ENCODE assay signal across 28 cellular contexts in the genomic region with DNA sequence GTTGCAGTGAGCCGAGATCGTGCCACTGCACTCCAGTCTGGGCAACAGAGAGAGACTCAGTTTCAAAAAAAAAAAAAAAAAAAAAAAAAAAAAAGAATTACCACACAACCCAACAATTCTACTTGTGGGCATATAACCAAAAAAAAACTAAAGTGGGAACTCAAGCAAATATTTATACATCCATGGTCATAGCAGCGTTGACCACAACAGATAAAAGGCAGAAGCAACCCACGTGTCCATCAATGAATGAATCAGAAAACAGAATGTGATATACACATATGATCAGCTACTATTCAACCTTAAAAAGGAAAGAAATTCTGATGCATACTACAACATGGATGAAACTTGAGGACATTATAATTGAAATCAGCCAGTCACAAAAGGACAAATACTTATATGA.
"Had no signal": no experiment of that assay in that cellular context is flagged by ENCODE, and none has a peak within 500 bp of the region (broad histone marks: within the 10 kb centered on the region; RNA-seq: fewer than 3 reads in every experiment).

No MANE protein-coding gene starts in this region.

- H3K36me3 ChIP-seq: gastrocnemius medialis had no signal

- ATAC-seq: activated CD4-positive, alpha-beta T cell treated with anti-CD3 and anti-CD28 coated beads for 36 hours; activated naive CD4-positive, alpha-beta T cell treated with anti-CD3 and anti-CD28 coated beads, Interleukin-2, amount 50 U/mL, for 72 hours; activated T-cell treated with anti-CD3 and anti-CD28 coated beads, Interleukin-2, amount 50 U/mL, for 72 hours; body of pancreas; esophagus mucosa; foreskin keratinocyte; gastrocnemius medialis had no signal

- H3K4me3 Mint-ChIP-seq: activated CD4-positive, alpha-beta memory T cell treated with anti-CD3 and anti-CD28 coated beads, Interleukin-2, amount 10 ng/mL, durations not matched to agents 7 days and 5 days; activated CD4-positive, alpha-beta T cell treated with anti-CD3 and anti-CD28 coated beads for 36 hours; activated CD4-positive, alpha-beta T cell treated with anti-CD3 and anti-CD28 coated beads, Interleukin-2, amount 10 ng/mL, durations not matched to agents 7 days and 5 days; activated naive CD4-positive, alpha-beta T cell treated with anti-CD3 and anti-CD28 coated beads, Interleukin-2, amount 10 ng/mL, durations not matched to agents 7 days and 5 days; activated T-cell treated with anti-CD3 and anti-CD28 coated beads, Interleukin-2, amount 50 U/mL, for 24 hours; activated T-cell treated with anti-CD3 and anti-CD28 coated beads, Interleukin-2, amount 50 U/mL, for 72 hours; dendritic cell treated with granulocyte-macrophage colony-stimulating factor and Interleukin-4, amounts not matched to agents 40 ng/mL and 50 ng/mL, for 4 days; endodermal cell had no signal

- H3K9me3 Mint-ChIP-seq: activated CD4-positive, alpha-beta memory T cell treated with anti-CD3 and anti-CD28 coated beads, Interleukin-2, amount 10 ng/mL, durations not matched to agents 7 days and 5 days; activated CD4-positive, alpha-beta T cell treated with anti-CD3 and anti-CD28 coated beads, Interleukin-2, amount 10 ng/mL, durations not matched to agents 7 days and 5 days; activated naive CD4-positive, alpha-beta T cell treated with anti-CD3 and anti-CD28 coated beads, Interleukin-2, amount 10 ng/mL, durations not matched to agents 7 days and 5 days; activated naive CD4-positive, alpha-beta T cell treated with anti-CD3 and anti-CD28 coated beads, Interleukin-2, amount 50 U/mL, for 72 hours; activated T-cell treated with anti-CD3 and anti-CD28 coated beads, Interleukin-2, amount 50 U/mL, for 24 hours; activated T-cell treated with anti-CD3 and anti-CD28 coated beads, Interleukin-2, amount 50 U/mL, for 72 hours; dendritic cell treated with granulocyte-macrophage colony-stimulating factor and Interleukin-4, amounts not matched to agents 40 ng/mL and 50 ng/mL, for 4 days; endodermal cell had no signal

- H3K4me3 ChIP-seq: body of pancreas, coronary artery, dorsolateral prefrontal cortex, gastrocnemius medialis had no signal

- H3K27me3 ChIP-seq: body of pancreas, dorsolateral prefrontal cortex, gastrocnemius medialis had no signal

- H3K9me3 ChIP-seq: body of pancreas, gastrocnemius medialis had no signal

- H3K4me1 Mint-ChIP-seq: activated CD4-positive, alpha-beta memory T cell treated with anti-CD3 and anti-CD28 coated beads, Interleukin-2, amount 10 ng/mL, durations not matched to agents 7 days and 5 days; activated CD4-positive, alpha-beta T cell treated with anti-CD3 and anti-CD28 coated beads for 36 hours; activated CD4-positive, alpha-beta T cell treated with anti-CD3 and anti-CD28 coated beads, Interleukin-2, amount 10 ng/mL, durations not matched to agents 7 days and 5 days; activated naive CD4-positive, alpha-beta T cell treated with anti-CD3 and anti-CD28 coated beads, Interleukin-2, amount 10 ng/mL, durations not matched to agents 7 days and 5 days had no signal

- H3K27me3 Mint-ChIP-seq: activated CD4-positive, alpha-beta memory T cell treated with anti-CD3 and anti-CD28 coated beads, Interleukin-2, amount 10 ng/mL, durations not matched to agents 7 days and 5 days; activated naive CD4-positive, alpha-beta T cell treated with anti-CD3 and anti-CD28 coated beads, Interleukin-2, amount 10 ng/mL, durations not matched to agents 7 days and 5 days; dendritic cell treated with granulocyte-macrophage colony-stimulating factor and Interleukin-4, amounts not matched to agents 40 ng/mL and 50 ng/mL, for 4 days had no signal

- DNase-seq: activated CD4-positive, alpha-beta memory T cell treated with anti-CD3 and anti-CD28 coated beads, Interleukin-2, amount 10 ng/mL, durations not matched to agents 7 days and 5 days; activated CD4-positive, alpha-beta T cell treated with anti-CD3 and anti-CD28 coated beads for 36 hours; activated CD4-positive, alpha-beta T cell treated with anti-CD3 and anti-CD28 coated beads, Interleukin-2, amount 10 ng/mL, durations not matched to agents 7 days and 5 days; activated CD4-positive, alpha-beta T cell treated with anti-CD3 and anti-CD28 coated beads, Interleukin-2, amount 50 U/mL, for 4 hours; activated CD4-positive, CD25-positive, alpha-beta regulatory T cell; activated CD4-positive, CD25-positive, alpha-beta regulatory T cell treated with anti-CD3 and anti-CD28 coated beads, Interleukin-2, amount 50 U/mL, for 72 hours; activated CD8-positive, alpha-beta memory T cell treated with anti-CD3 and anti-CD28 coated beads, Interleukin-2, amount 50 U/mL, for 48 hours; activated gamma-delta T cell; activated naive CD4-positive, alpha-beta T cell; activated naive CD4-positive, alpha-beta T cell treated with anti-CD3 and anti-CD28 coated beads, Interleukin-2, amount 10 ng/mL, durations not matched to agents 7 days and 5 days; activated T-cell treated with anti-CD3 and anti-CD28 coated beads for 4 hours; activated T-cell treated with anti-CD3 and anti-CD28 coated beads, Interleukin-2, amount 50 U/mL, for 24 hours; activated T-cell treated with anti-CD3 and anti-CD28 coated beads, Interleukin-2, amount 50 U/mL, for 72 hours; amygdala; aorta; body of pancreas; central memory CD4-positive, alpha-beta T cell; cerebellar nuclear complex; dorsolateral prefrontal cortex; effector memory CD4-positive, alpha-beta T cell; endodermal cell; foreskin keratinocyte; gastrocnemius medialis; T-helper 2 cell had no signal

- H3K36me3 Mint-ChIP-seq: activated naive CD4-positive, alpha-beta T cell treated with anti-CD3 and anti-CD28 coated beads, Interleukin-2, amount 10 ng/mL, durations not matched to agents 7 days and 5 days; activated naive CD4-positive, alpha-beta T cell treated with anti-CD3 and anti-CD28 coated beads, Interleukin-2, amount 50 U/mL, for 72 hours had no signal

- H3K27ac ChIP-seq: body of pancreas, coronary artery, dorsolateral prefrontal cortex, foreskin keratinocyte, gastrocnemius medialis had no signal

- H3K4me1 ChIP-seq: body of pancreas, foreskin keratinocyte, gastrocnemius medialis had no signal

- H3K27ac Mint-ChIP-seq: activated CD4-positive, alpha-beta memory T cell treated with anti-CD3 and anti-CD28 coated beads, Interleukin-2, amount 10 ng/mL, durations not matched to agents 7 days and 5 days; activated CD4-positive, alpha-beta T cell treated with anti-CD3 and anti-CD28 coated beads for 36 hours; activated CD4-positive, alpha-beta T cell treated with anti-CD3 and anti-CD28 coated beads, Interleukin-2, amount 10 ng/mL, durations not matched to agents 7 days and 5 days; activated naive CD4-positive, alpha-beta T cell treated with anti-CD3 and anti-CD28 coated beads, Interleukin-2, amount 10 ng/mL, durations not matched to agents 7 days and 5 days; activated naive CD4-positive, alpha-beta T cell treated with anti-CD3 and anti-CD28 coated beads, Interleukin-2, amount 50 U/mL, for 72 hours; activated T-cell treated with anti-CD3 and anti-CD28 coated beads, Interleukin-2, amount 50 U/mL, for 24 hours; activated T-cell treated with anti-CD3 and anti-CD28 coated beads, Interleukin-2, amount 50 U/mL, for 72 hours; dendritic cell treated with granulocyte-macrophage colony-stimulating factor and Interleukin-4, amounts not matched to agents 40 ng/mL and 50 ng/mL, for 4 days; endodermal cell had no signal
